Comparison of ENCODE assay signal across 19 cellular contexts in genomic region chr1:98221926-98222325, GRCh38.
DNase-seq lines count a peak whose midpoint lies in the region; ATAC-seq and TF ChIP-seq lines count a peak whose summit lies in the region.
"Had no signal": no experiment of that assay in that cellular context is flagged by ENCODE, and none has a peak within 500 bp of the region (broad histone marks: within the 10 kb centered on the region; RNA-seq: fewer than 3 reads in every experiment).

No MANE protein-coding gene starts in this region.

- ATAC-seq in foreskin keratinocyte (no peak), GM21717 (IDR thresholded peaks at IDR 0.05; ENCODE audit: unreplicated experiment) (no peak), HG02588 (IDR thresholded peaks at IDR 0.05; ENCODE audit: unreplicated experiment) (no peak)
- ATAC-seq: lower lobe of right lung; naive thymus-derived CD8-positive, alpha-beta T cell; stimulated activated naive CD8-positive, alpha-beta T cell treated with anti-CD3 and anti-CD28 coated beads, Interleukin-15, Interleukin-2, amounts not matched to agents 100 U/mL and 50 U/mL, for 24 hours; WTC11 had no signal

- H3K27ac ChIP-seq in foreskin keratinocyte: no peak overlapping the region
- H3K27ac ChIP-seq: C4-2B, lower lobe of right lung, upper lobe of left lung had no signal

- peaks cover 10% of the 10 kb centered on the region for H3K4me1 ChIP-seq in foreskin keratinocyte
- H3K4me1 ChIP-seq: lower lobe of right lung, upper lobe of left lung had no signal

- intact Hi-C loops in activated T-helper 2 cell treated with anti-CD3 and anti-CD28 coated beads, Interferon-gamma antibody, Interleukin-2, Interleukin-4, amounts not matched to agents 10 μg/mL and 5 μg/mL and 100 μg/mL, durations not matched to agents 14 hours and 24 hours and 36 hours (cut with micrococcal nuclease): no loop called here

- no peaks in the 10 kb centered on the region for H3K27me3 Mint-ChIP-seq in activated T-helper 2 cell treated with anti-CD3 and anti-CD28 coated beads, Interferon-gamma antibody, Interleukin-2, Interleukin-4, amounts not matched to agents 10 μg/mL and 5 μg/mL and 100 μg/mL, durations not matched to agents 14 hours and 24 hours and 36 hours (ENCODE audit: low read depth)
- H3K27me3 Mint-ChIP-seq: progenitor cell of endocrine pancreas had no signal

- H3K9me3 Mint-ChIP-seq in activated T-helper 2 cell treated with anti-CD3 and anti-CD28 coated beads, Interferon-gamma antibody, Interleukin-2, Interleukin-4, amounts not matched to agents 10 μg/mL and 5 μg/mL and 100 μg/mL, durations not matched to agents 14 hours and 24 hours and 36 hours: no peaks in the 10 kb centered on the region
- H3K9me3 Mint-ChIP-seq: naive thymus-derived CD8-positive, alpha-beta T cell; WTC11 had no signal

- H3K4me3 Mint-ChIP-seq in activated T-helper 2 cell treated with anti-CD3 and anti-CD28 coated beads, Interferon-gamma antibody, Interleukin-2, Interleukin-4, amounts not matched to agents 10 μg/mL and 5 μg/mL and 100 μg/mL, durations not matched to agents 14 hours and 24 hours and 36 hours (ENCODE audit: low read depth): no peak overlapping the region
- H3K4me3 Mint-ChIP-seq: naive thymus-derived CD8-positive, alpha-beta T cell; WTC11 had no signal

- DNase-seq in COR-L47 (lab: John Stamatoyannopoulos, UW): peak; percentile 44
- peak; percentile 17 for DNase-seq in ELR (ENCODE audit: low read depth)
- DNase-seq in RPMI7951 (ENCODE audit: low read depth): peak; percentile 33
- peak; percentile 26 to 34 for DNase-seq in foreskin keratinocyte
- no peak for DNase-seq in activated CD4-positive, alpha-beta T cell treated with anti-CD3 and anti-CD28 coated beads for 1 hour
- no peak for DNase-seq in activated T-helper 2 cell treated with anti-CD3 and anti-CD28 coated beads, Interferon-gamma antibody, Interleukin-2, Interleukin-4, amounts not matched to agents 10 μg/mL and 5 μg/mL and 100 μg/mL, durations not matched to agents 14 hours and 24 hours and 36 hours (ENCODE audit: low spot score)
- DNase-seq: activated effector memory CD4-positive, alpha-beta T cell treated with Interleukin-2 at 50 U/mL for 16 hours; amniotic stem cell; lower lobe of right lung; naive thymus-derived CD8-positive, alpha-beta T cell; NCI-H524 treated with DMSO at 0.1 percent for 48 hours; stimulated activated CD4-positive, alpha-beta T cell treated with anti-CD3 and anti-CD28 coated beads, Interleukin-15, amount 100 ng/mL, for 24 hours; stimulated activated naive CD8-positive, alpha-beta T cell treated with anti-CD3 and anti-CD28 coated beads, Interleukin-15, Interleukin-2, amounts not matched to agents 100 U/mL and 50 U/mL, for 24 hours; upper lobe of left lung had no signal

- no peaks in the 10 kb centered on the region for H3K27me3 ChIP-seq in foreskin keratinocyte
- H3K27me3 ChIP-seq: upper lobe of left lung had no signal

- no peaks in the 10 kb centered on the region for H3K36me3 Mint-ChIP-seq in activated T-helper 2 cell treated with anti-CD3 and anti-CD28 coated beads, Interferon-gamma antibody, Interleukin-2, Interleukin-4, amounts not matched to agents 10 μg/mL and 5 μg/mL and 100 μg/mL, durations not matched to agents 14 hours and 24 hours and 36 hours (ENCODE audit: low read depth)
- H3K36me3 Mint-ChIP-seq: naive thymus-derived CD8-positive, alpha-beta T cell; WTC11 had no signal

- H3K4me1 Mint-ChIP-seq in activated T-helper 2 cell treated with anti-CD3 and anti-CD28 coated beads, Interferon-gamma antibody, Interleukin-2, Interleukin-4, amounts not matched to agents 10 μg/mL and 5 μg/mL and 100 μg/mL, durations not matched to agents 14 hours and 24 hours and 36 hours (ENCODE audit: low read depth): no peaks in the 10 kb centered on the region
- H3K4me1 Mint-ChIP-seq: naive thymus-derived CD8-positive, alpha-beta T cell; WTC11 had no signal

- no peak overlapping the region for H3K27ac Mint-ChIP-seq in activated T-helper 2 cell treated with anti-CD3 and anti-CD28 coated beads, Interferon-gamma antibody, Interleukin-2, Interleukin-4, amounts not matched to agents 10 μg/mL and 5 μg/mL and 100 μg/mL, durations not matched to agents 14 hours and 24 hours and 36 hours
- H3K27ac Mint-ChIP-seq: naive thymus-derived CD8-positive, alpha-beta T cell; progenitor cell of endocrine pancreas; WTC11 had no signal

- no peak for TF ChIP-seq CTCF in foreskin keratinocyte (conservative IDR thresholded peaks at IDR 0.05)

Comparison
In these comparisons a context has a peak if more than half of its experiments do, and no peak if none do; other contexts are left out.
1. DNase-seq: peak in COR-L47 (single experiment), ELR (single experiment), RPMI7951 (single experiment) and foreskin keratinocyte (2 of 2); none in activated CD4-positive, alpha-beta T cell treated with anti-CD3 and anti-CD28 coated beads for 1 hour (single experiment) and activated T-helper 2 cell treated with anti-CD3 and anti-CD28 coated beads, Interferon-gamma antibody, Interleukin-2, Interleukin-4, amounts not matched to agents 10 μg/mL and 5 μg/mL and 100 μg/mL, durations not matched to agents 14 hours and 24 hours and 36 hours (single experiment).